In genomic region chr2:220393717-220394116, GRCh38 we compare ENCODE assay signal across 1 cellular context.
TF ChIP-seq lines count a peak whose summit lies in the region.

No MANE protein-coding gene starts in this region.

TF ChIP-seq in SK-N-SH treated with all-trans-retinoic acid at 6 μM for 48 hours, 23 proteins besides CTCF, POLR2A, EP300 and RAD21 (continued from another document):
- TF ChIP-seq POU6F1 (CRISPR knock-in tag; IDR thresholded peaks at IDR 0.05; ENCODE audit: borderline replicate concordance, low read depth) (no peak), RARB (CRISPR knock-in tag; IDR thresholded peaks at IDR 0.05) (no peak)
